ENCODE assay signal across 8 cellular contexts in the genomic region with DNA sequence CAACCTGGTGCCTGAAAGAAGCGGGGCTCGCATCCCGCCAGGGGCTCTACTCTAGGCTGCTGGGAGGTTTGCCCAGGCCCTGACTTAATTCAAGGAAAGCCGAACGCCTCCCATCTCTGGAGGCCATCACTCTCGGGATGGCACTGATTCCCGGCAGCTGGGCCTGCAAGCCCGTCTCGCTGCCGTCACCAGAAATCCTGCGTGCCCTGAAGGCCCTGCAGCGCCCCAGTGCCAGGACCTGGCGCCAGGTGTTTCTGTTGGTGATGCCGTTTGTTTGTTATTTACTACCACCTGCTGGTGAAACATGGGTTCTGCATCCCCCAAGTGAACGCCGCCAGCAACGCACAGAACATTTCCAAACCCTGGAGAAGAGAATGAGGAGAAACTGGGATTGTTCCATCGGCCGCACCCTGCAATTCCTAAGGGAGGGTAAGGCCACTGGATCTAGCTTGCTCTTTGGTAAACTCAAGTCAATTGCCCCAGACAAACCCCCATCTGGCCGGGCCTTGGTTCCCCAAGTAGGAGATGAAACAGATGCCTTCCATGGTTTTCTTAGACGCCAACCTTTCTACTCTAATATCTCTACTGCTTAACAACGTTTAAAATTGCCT.
DNase-seq lines count a peak whose midpoint lies in the region; ATAC-seq and TF ChIP-seq lines count a peak whose summit lies in the region.

No MANE protein-coding gene starts in this region.

- POLR2A ChIA-PET in RWPE1 (lab: Yijun Ruan, JAX; ENCODE audit: low non-redundant PET): no interaction called here

- H3K36me3 ChIP-seq in neutrophil: no peaks in the 10 kb centered on the region

- peaks cover 7% of the 10 kb centered on the region for H3K4me1 Mint-ChIP-seq in stimulated activated naive CD8-positive, alpha-beta T cell treated with anti-CD3 and anti-CD28 coated beads, Interleukin-15, amount 100 ng/mL, for 72 hours

- H3K9me3 Mint-ChIP-seq in stimulated activated naive CD8-positive, alpha-beta T cell treated with anti-CD3 and anti-CD28 coated beads, Interleukin-15, amount 100 ng/mL, for 72 hours: no peaks in the 10 kb centered on the region

- peak; percentile 87 for ATAC-seq in stimulated activated naive CD8-positive, alpha-beta T cell treated with anti-CD3 and anti-CD28 coated beads, Interleukin-15, amount 100 ng/mL, for 72 hours
- ATAC-seq in HG02571 (IDR thresholded peaks at IDR 0.05; ENCODE audit: unreplicated experiment): no peak

- CTCF ChIA-PET in RWPE1 (lab: Yijun Ruan, JAX): interaction anchor here (0.6 to 1.2 kb wide), 8 partner anchors 61 to 1197 kb away, joined by 3 to 4 read pairs (median 4); no protein-coding TSS in a partner anchor

- no peak overlapping the region for H3K4me3 ChIP-seq in neutrophil (ENCODE audit: low read depth in 1 of 2, low read length in 1 of 2)

- H3K9me3 ChIP-seq in neutrophil: no peaks in the 10 kb centered on the region

- DNase-seq in DMS153 treated with DMSO at 0.1 percent for 48 hours (lab: John Stamatoyannopoulos, UW; ENCODE audit: unreplicated experiment) (peak; percentile 81), LHCN-M2 (ENCODE audit: low read depth) (peak; percentile 72), RWPE1 (ENCODE audit: low spot score) (peak; percentile 79), foreskin melanocyte (peak; percentile 63)
- peak; percentile 43 for DNase-seq in activated effector memory CD4-positive, alpha-beta T cell treated with Interleukin-2 at 50 U/mL for 16 hours
- DNase-seq in stimulated activated naive CD8-positive, alpha-beta T cell treated with anti-CD3 and anti-CD28 coated beads, Interleukin-15, amount 100 ng/mL, for 72 hours: peak; percentile 61 to 65

- TF ChIP-seq CTCF in RWPE1 (conservative IDR thresholded peaks at IDR 0.05; ENCODE audit: low read depth) (peak; percentile 94), neutrophil (IDR thresholded peaks at IDR 0.05) (peak; percentile 58)

- H3K27ac Mint-ChIP-seq in stimulated activated naive CD8-positive, alpha-beta T cell treated with anti-CD3 and anti-CD28 coated beads, Interleukin-15, amount 100 ng/mL, for 72 hours: no peak overlapping the region

- H3K27me3 ChIP-seq in neutrophil: peaks cover 76% of the 10 kb centered on the region

- H3K27me3 Mint-ChIP-seq in stimulated activated naive CD8-positive, alpha-beta T cell treated with anti-CD3 and anti-CD28 coated beads, Interleukin-15, amount 100 ng/mL, for 72 hours: peaks cover 69% of the 10 kb centered on the region

- H3K4me1 ChIP-seq in neutrophil (ENCODE audit: control insufficient read depth in 1 of 2, insufficient read depth in 1 of 2, low read depth in 1 of 2, low read length in 1 of 2): no peaks in the 10 kb centered on the region

- no peak overlapping the region for H3K4me3 Mint-ChIP-seq in stimulated activated naive CD8-positive, alpha-beta T cell treated with anti-CD3 and anti-CD28 coated beads, Interleukin-15, amount 100 ng/mL, for 72 hours

- H3K27ac ChIP-seq in RWPE1 (no peak overlapping the region), neutrophil (no peak overlapping the region)
